In genomic region chr12:26891704-26892103, GRCh38 we compare ENCODE assay signal across 17 cellular contexts. TPM values are rescaled to one million over a fixed set of nuclear protein-coding genes. Genes with fewer than 3 reads are reported as not detected.
DNase-seq lines count a peak whose midpoint lies in the region; ATAC-seq, FAIRE-seq and TF ChIP-seq lines count a peak whose summit lies in the region.
"Had no signal": no experiment of that assay in that cellular context is flagged by ENCODE, and none has a peak within 500 bp of the region (broad histone marks: within the 10 kb centered on the region; RNA-seq: fewer than 3 reads in every experiment).

No MANE protein-coding gene starts in this region.

- H3K9me3 ChIP-seq in Panc1 (ENCODE audit: control insufficient read depth, insufficient read depth, low read depth, low read length), result no peaks in the 10 kb centered on the region
- H3K9me3 ChIP-seq: A549, BE2C had no signal

- BruUV-seq in Panc1 (replicated peaks; lab: Mats Ljungman, UMichigan), result no TSS peak

- peak; percentile 39 for DNase-seq in NCI-H510A treated with DMSO at 0.1 percent for 48 hours (lab: John Stamatoyannopoulos, UW)
- no peak for DNase-seq in NCI-H510A (lab: John Stamatoyannopoulos, UW)
- peak; percentile 12 to 43 for DNase-seq in NCI-H187 (lab: John Stamatoyannopoulos, UW)
- DNase-seq in Panc1 (ENCODE audit: low read depth, low spot score), result no peak
- no peak for DNase-seq in urothelium cell line (ENCODE audit: low spot score)
- DNase-seq in hypothalamus (lab: John Stamatoyannopoulos, UW), result no peak
- DNase-seq: BE2C; CD4-positive, alpha-beta memory T cell; DND-41; GDM1; GOT3; H9 had no signal

- H3K27me3 ChIP-seq in Panc1 (ENCODE audit: control insufficient read depth, insufficient read depth, low read length), result no peaks in the 10 kb centered on the region
- H3K27me3 ChIP-seq: BE2C had no signal

- CTCF ChIA-PET in Panc1 (lab: Charles Lee), result no interaction called here

- POLR2A ChIA-PET in Panc1 (lab: Charles Lee), result no interaction called here

- H3K36me3 ChIP-seq in Panc1 (ENCODE audit: control insufficient read depth, insufficient read depth, low read length), result no peaks in the 10 kb centered on the region
- H3K36me3 ChIP-seq: BE2C had no signal

- no peaks in the 10 kb centered on the region for H3K4me1 ChIP-seq in Panc1 (ENCODE audit: control insufficient read depth, insufficient read depth, low read length)
- H3K4me1 ChIP-seq: A549, BE2C had no signal

- intact Hi-C loops in Panc1 (cut with micrococcal nuclease; ENCODE audit: unreplicated experiment), result no loop called here

- FAIRE-seq in urothelium cell line (lab: Jason Lieb, UNC), result peak; percentile 5
- FAIRE-seq: A549, GM12892, GM19239 had no signal

- TF ChIP-seq CTCF in Panc1 (IDR thresholded peaks at IDR 0.05), result no peak

- ATAC-seq in Panc1, result 0 out of 2 replicates have a peak, but pooled peaks have one; percentile 28
- ATAC-seq in GM19035 (IDR thresholded peaks at IDR 0.05; ENCODE audit: unreplicated experiment), result no peak
- ATAC-seq: A549 had no signal

- H3K27ac ChIP-seq in Panc1 (ENCODE audit: low read length), result no peak overlapping the region
- H3K27ac ChIP-seq: A549, C4-2B had no signal

- H3K4me3 ChIP-seq in Panc1 (ENCODE audit: low read depth in 2 of 2, low read length in 2 of 2), result no peak overlapping the region
- H3K4me3 ChIP-seq: A549 had no signal

- in situ Hi-C loops in Panc1 (cut with HindIII; ENCODE audit: low pct_unique_long_range_greater_than_20kb, low sequenced_read_pairs), result no loop called here

RNA-seq across cellular contexts. Expression of gene INTS13, which starts 46.1 kb away (rescaled TPM):
- total RNA-seq in Panc1 (2021; ENCODE audit: unreplicated experiment), result 55.9 TPM
- polyA plus RNA-seq in Panc1 (2012; ENCODE audit: insufficient read length), result 36.5 TPM

RNA-seq across cellular contexts. Expression of gene FGFR1OP2, which starts 46.6 kb away (rescaled TPM):
- 60.1 TPM for total RNA-seq in Panc1 (2021; ENCODE audit: unreplicated experiment)
- polyA plus RNA-seq in Panc1 (2012; ENCODE audit: insufficient read length), result 42.6 TPM

RNA-seq across cellular contexts. Expression of gene ITPR2, which starts 58.7 kb away (rescaled TPM):
- 41.8 TPM for total RNA-seq in Panc1 (2021; ENCODE audit: unreplicated experiment)
- 11.8 TPM for polyA plus RNA-seq in Panc1 (2012; ENCODE audit: insufficient read length)

Comparison
In these comparisons a context has a peak if more than half of its experiments do, and no peak if none do; other contexts are left out.
1. DNase-seq: peak in NCI-H510A treated with DMSO at 0.1 percent for 48 hours (single experiment) and NCI-H187 (2 of 2); none in NCI-H510A (single experiment), Panc1 (single experiment), urothelium cell line (single experiment) and hypothalamus (0 of 51).